Comparison of ENCODE assay signal across 8 cellular contexts in genomic region chr10:103451871-103452713, GRCh38. TPM values are rescaled to one million over a fixed set of nuclear protein-coding genes. Genes with fewer than 3 reads are reported as not detected.
DNase-seq lines count a peak whose midpoint lies in the region; ATAC-seq and TF ChIP-seq lines count a peak whose summit lies in the region.

TSS of gene CALHM2 (minus strand) at chr10:103452370. CDS start at chr10:103449941, 2,429 bp downstream.

- CTCF ChIA-PET in activated CD8-positive, alpha-beta memory T cell treated with anti-CD3 and anti-CD28 coated beads for 36 hours (lab: Charles Lee), result interaction anchor here (1.5 to 2.1 kb wide), 5 partner anchors 11 to 37 kb away, joined by 4 to 8 read pairs (median 5); no protein-coding TSS in a partner anchor

- POLR2A ChIA-PET in activated CD8-positive, alpha-beta memory T cell treated with anti-CD3 and anti-CD28 coated beads for 36 hours (lab: Charles Lee), result interaction anchor here (0.7 kb wide), 1 partner anchor 55 kb away, joined by 4 read pairs; the partner anchor contains the start of genes ATP5MK and PDCD11

- H3K27me3 Mint-ChIP-seq in effector memory CD8-positive, alpha-beta T cell, result no peaks in the 10 kb centered on the region
- H3K27me3 Mint-ChIP-seq in mesothelial cell of epicardium (ENCODE audit: low read depth), result no peaks in the 10 kb centered on the region

- H3K9me3 Mint-ChIP-seq in effector memory CD8-positive, alpha-beta T cell, result no peaks in the 10 kb centered on the region
- no peaks in the 10 kb centered on the region for H3K9me3 Mint-ChIP-seq in mesothelial cell of epicardium

- DNase-seq in HFF-Myc (ENCODE audit: extremely low read depth, low read depth) (no peak), NCI-H345 treated with DMSO at 0.1 percent for 48 hours (lab: John Stamatoyannopoulos, UW; ENCODE audit: unreplicated experiment) (peak; percentile 21), mesothelial cell of epicardium (ENCODE audit: low spot score in 2 of 2, unreplicated experiment in 2 of 2) (peak in 1 of 2 experiments; percentile 53)
- DNase-seq in effector memory CD8-positive, alpha-beta T cell, result peak; percentile 39 to 46 (median 42)
- peak; percentile 50 to 51 for DNase-seq in stimulated activated CD8-positive, alpha-beta memory T cell treated with anti-CD3 and anti-CD28 coated beads, Interleukin-2, amount 100 ng/mL, for 48 hours (ENCODE audit: low read depth in 2 of 2)

- peak; percentile 73 for ATAC-seq in effector memory CD8-positive, alpha-beta T cell (replicated peaks)
- no peak for ATAC-seq in HG02840 (IDR thresholded peaks at IDR 0.05; ENCODE audit: low FRiP score, unreplicated experiment)

- H3K36me3 Mint-ChIP-seq in effector memory CD8-positive, alpha-beta T cell (ENCODE audit: insufficient read depth), result peaks cover 35% of the 10 kb centered on the region
- peaks cover 15% of the 10 kb centered on the region for H3K36me3 Mint-ChIP-seq in mesothelial cell of epicardium

- TF ChIP-seq CTCF in HFF-Myc (IDR thresholded peaks at IDR 0.05; ENCODE audit: low read depth, low read length, missing control alignments) (no peak), mesothelial cell of epicardium (IDR thresholded peaks at IDR 0.05; ENCODE audit: unreplicated experiment) (no peak)

- H3K4me3 ChIP-seq in GM08714 (ENCODE audit: low read length) (peak within 1 kb of the TSS; percentile 57; the same call in 1 of the 2 replicates), HFF-Myc (replicated peaks; ENCODE audit: low read depth, low read length) (peak within 1 kb of the TSS; percentile 64)

- peak within 1 kb of the TSS; percentile 90 to 91 for H3K27ac Mint-ChIP-seq in effector memory CD8-positive, alpha-beta T cell
- no peak within 1 kb of the TSS for H3K27ac Mint-ChIP-seq in mesothelial cell of epicardium

- H3K4me3 Mint-ChIP-seq in effector memory CD8-positive, alpha-beta T cell, result peak within 1 kb of the TSS; percentile 95 to 96
- peak within 1 kb of the TSS; percentile 59 for H3K4me3 Mint-ChIP-seq in mesothelial cell of epicardium

- peaks cover 52 to 61% of the 10 kb centered on the region in 2 donors for H3K4me1 Mint-ChIP-seq in effector memory CD8-positive, alpha-beta T cell (ENCODE audit: low read depth in 2 of 2)
- no peaks in the 10 kb centered on the region for H3K4me1 Mint-ChIP-seq in mesothelial cell of epicardium

RNA-seq across cellular contexts. Expression of gene CALHM2, which starts in this region (rescaled TPM):
- total RNA-seq in activated CD8-positive, alpha-beta memory T cell treated with anti-CD3 and anti-CD28 coated beads for 36 hours, result 10 to 100 TPM; 12.1 to 14.0 TPM
- total RNA-seq in mesothelial cell of epicardium, result 4.3 to 6.0 TPM (median 5.6 TPM) in 3 replicates
